8 cellular contexts compared by ENCODE assay signal in the genomic region with DNA sequence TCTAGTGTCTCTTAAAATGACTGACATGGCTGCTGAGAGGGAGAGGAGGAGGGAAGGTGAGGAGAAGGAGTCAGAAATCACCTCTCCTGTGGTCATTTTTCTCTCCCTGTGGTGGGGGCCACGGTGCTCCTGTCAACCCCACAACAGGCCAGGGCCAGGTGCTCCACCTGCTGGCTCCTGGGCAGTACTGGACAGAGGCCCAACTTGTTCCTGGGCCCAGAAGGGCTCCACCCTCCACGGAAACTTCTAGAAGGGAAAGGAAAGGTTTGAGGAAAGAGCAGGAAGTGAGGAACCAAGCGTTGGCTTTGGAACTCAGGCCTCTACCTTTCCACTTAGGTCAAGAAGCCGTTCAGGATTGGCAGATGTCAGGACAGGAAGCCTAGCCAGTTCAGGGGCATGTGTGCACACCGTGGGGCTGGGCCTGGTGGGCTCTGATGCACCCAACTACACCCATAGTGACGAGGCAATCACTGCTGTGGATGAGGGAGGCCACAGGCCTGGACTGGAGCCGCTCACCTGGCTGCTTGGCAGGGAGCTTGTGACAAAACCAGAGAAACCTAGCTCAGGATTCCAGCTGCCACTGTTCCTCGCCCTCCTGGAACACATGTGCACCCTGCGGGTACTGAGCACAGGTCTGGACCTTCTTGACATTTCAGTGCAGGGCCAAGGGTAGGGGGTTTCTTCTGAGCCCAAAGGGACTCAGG. TPM values are rescaled to one million over a fixed set of nuclear protein-coding genes. Genes with fewer than 3 reads are reported as not detected.
DNase-seq lines count a peak whose midpoint lies in the region; FAIRE-seq and TF ChIP-seq lines count a peak whose summit lies in the region.

No MANE protein-coding gene starts in this region.

- no peak overlapping the region for H3K9ac ChIP-seq in H9 (ENCODE audit: extremely low read depth, insufficient read length, low read length)

- peak; percentile 6 for DNase-seq in CD1c-positive myeloid dendritic cell (ENCODE audit: extremely low spot score)
- DNase-seq in H9: peak; percentile 80
- DNase-seq in iPS-NIHi7 (ENCODE audit: extremely low spot score): peak; percentile 73
- DNase-seq in caudate nucleus (lab: John Stamatoyannopoulos, UW): no peak
- no peak for DNase-seq in DMS153 (lab: John Stamatoyannopoulos, UW)
- DNase-seq in frontal cortex (ENCODE audit: low spot score in 2 of 2): no peak
- DNase-seq in activated T-helper 2 cell treated with anti-CD3 and anti-CD28 coated beads, Interferon-gamma antibody, Interleukin-2, Interleukin-4, amounts not matched to agents 10 μg/mL and 5 μg/mL and 100 μg/mL, durations not matched to agents 14 hours and 24 hours and 36 hours (ENCODE audit: low spot score): no peak

- peak overlapping the region in 1 of 3 experiments; percentile 78; a peak in 2 of 7 replicates for H3K27ac Mint-ChIP-seq in H9
- H3K27ac Mint-ChIP-seq in activated T-helper 2 cell treated with anti-CD3 and anti-CD28 coated beads, Interferon-gamma antibody, Interleukin-2, Interleukin-4, amounts not matched to agents 10 μg/mL and 5 μg/mL and 100 μg/mL, durations not matched to agents 14 hours and 24 hours and 36 hours: no peak overlapping the region

- TF ChIP-seq CTCF in H9 (conservative IDR thresholded peaks at IDR 0.05): peak; percentile 80
- TF ChIP-seq CTCF in VCaP (conservative IDR thresholded peaks at IDR 0.05): peak; percentile 96

- H3K14ac ChIP-seq in H9 (ENCODE audit: insufficient read depth, low read length): no peak overlapping the region

- no peak overlapping the region for H4K91ac ChIP-seq in H9 (ENCODE audit: insufficient read length, low read depth, low read length)

- no peaks in the 10 kb centered on the region for H3K9me3 ChIP-seq in H9 (ENCODE audit: control insufficient read depth, low read depth, low read length)

- H3K4me1 Mint-ChIP-seq in H9: peaks cover 33 to 34% of the 10 kb centered on the region in 2 experiments
- H3K4me1 Mint-ChIP-seq in activated T-helper 2 cell treated with anti-CD3 and anti-CD28 coated beads, Interferon-gamma antibody, Interleukin-2, Interleukin-4, amounts not matched to agents 10 μg/mL and 5 μg/mL and 100 μg/mL, durations not matched to agents 14 hours and 24 hours and 36 hours (ENCODE audit: low read depth): no peaks in the 10 kb centered on the region

- H3T11ph ChIP-seq in H9 (ENCODE audit: low read length): no peak overlapping the region

- FAIRE-seq in frontal cortex (lab: Jason Lieb, UNC): no peak

- H3K23me2 ChIP-seq in H9 (ENCODE audit: insufficient read length, low read depth, low read length, poor library complexity, severe bottlenecking): no peaks in the 10 kb centered on the region

- no peak overlapping the region for H2BK15ac ChIP-seq in H9 (ENCODE audit: low read depth, low read length)

- H2BK120ac ChIP-seq in H9 (ENCODE audit: low read depth, low read length, poor library complexity, severe bottlenecking): no peak overlapping the region

- no peaks in the 10 kb centered on the region; the same call in 1 of the 2 replicates for H3K27me3 ChIP-seq in H9 (ENCODE audit: insufficient read depth, low read length)

- no peaks in the 10 kb centered on the region for H3K9me3 Mint-ChIP-seq in H9
- no peaks in the 10 kb centered on the region for H3K9me3 Mint-ChIP-seq in activated T-helper 2 cell treated with anti-CD3 and anti-CD28 coated beads, Interferon-gamma antibody, Interleukin-2, Interleukin-4, amounts not matched to agents 10 μg/mL and 5 μg/mL and 100 μg/mL, durations not matched to agents 14 hours and 24 hours and 36 hours

- H3K4me3 Mint-ChIP-seq in H9: no peak overlapping the region
- no peak overlapping the region for H3K4me3 Mint-ChIP-seq in activated T-helper 2 cell treated with anti-CD3 and anti-CD28 coated beads, Interferon-gamma antibody, Interleukin-2, Interleukin-4, amounts not matched to agents 10 μg/mL and 5 μg/mL and 100 μg/mL, durations not matched to agents 14 hours and 24 hours and 36 hours (ENCODE audit: low read depth)

- H3K27me3 Mint-ChIP-seq in H9 (ENCODE audit: low read depth): peaks cover 71% of the 10 kb centered on the region
- H3K27me3 Mint-ChIP-seq in activated T-helper 2 cell treated with anti-CD3 and anti-CD28 coated beads, Interferon-gamma antibody, Interleukin-2, Interleukin-4, amounts not matched to agents 10 μg/mL and 5 μg/mL and 100 μg/mL, durations not matched to agents 14 hours and 24 hours and 36 hours (ENCODE audit: low read depth): no peaks in the 10 kb centered on the region

- no peak overlapping the region for H3K23ac ChIP-seq in H9 (ENCODE audit: insufficient read length, low read depth, low read length)

- intact Hi-C loops in activated T-helper 2 cell treated with anti-CD3 and anti-CD28 coated beads, Interferon-gamma antibody, Interleukin-2, Interleukin-4, amounts not matched to agents 10 μg/mL and 5 μg/mL and 100 μg/mL, durations not matched to agents 14 hours and 24 hours and 36 hours (cut with micrococcal nuclease): no loop called here

- peaks cover 0 to 7% (median 0%) of the 10 kb centered on the region in 3 experiments; a peak in 2 of 7 replicates for H3K36me3 Mint-ChIP-seq in H9 (ENCODE audit: insufficient read depth in 1 of 3, low read depth in 3 of 3)
- H3K36me3 Mint-ChIP-seq in activated T-helper 2 cell treated with anti-CD3 and anti-CD28 coated beads, Interferon-gamma antibody, Interleukin-2, Interleukin-4, amounts not matched to agents 10 μg/mL and 5 μg/mL and 100 μg/mL, durations not matched to agents 14 hours and 24 hours and 36 hours (ENCODE audit: low read depth): no peaks in the 10 kb centered on the region

- no peaks in the 10 kb centered on the region for H3K4me1 ChIP-seq in H9 (ENCODE audit: insufficient read depth, low read length)

- no peaks in the 10 kb centered on the region for H3K79me1 ChIP-seq in H9 (ENCODE audit: insufficient read depth, low read depth, low read length, poor library complexity, severe bottlenecking)

- H2AK5ac ChIP-seq in H9 (ENCODE audit: insufficient read length, low read length): no peak overlapping the region

- no peak overlapping the region for H2BK5ac ChIP-seq in H9 (ENCODE audit: insufficient read length, low read length)

- no peak overlapping the region for H2BK12ac ChIP-seq in H9 (ENCODE audit: insufficient read length, low read depth, low read length)

- WGBS in H9 (ENCODE audit: extremely low coverage, insufficient read length, low lambda C conversion rate): no CpG with 5 or more reads among the region's 9 CpGs

- no peak overlapping the region for H3K18ac ChIP-seq in H9 (ENCODE audit: insufficient read length, low read depth, low read length)

- H3K27ac ChIP-seq in H9 (ENCODE audit: insufficient read length, low read depth, low read length) (no peak overlapping the region), VCaP (peak overlapping the region; percentile 43; the same call in 1 of the 2 replicates), caudate nucleus (ENCODE audit: low read depth, low read length) (no peak overlapping the region)

- no peak overlapping the region for H2BK20ac ChIP-seq in H9 (ENCODE audit: low read depth, low read length, poor library complexity, severe bottlenecking)

- no peaks in the 10 kb centered on the region for H3K79me2 ChIP-seq in H9 (ENCODE audit: insufficient read depth, low read length)

- H3K56ac ChIP-seq in H9 (ENCODE audit: insufficient read length, low read depth, low read length): no peak overlapping the region

- H4K20me1 ChIP-seq in H9 (ENCODE audit: control insufficient read depth, insufficient read depth, insufficient read length): no peaks in the 10 kb centered on the region

- H4K5ac ChIP-seq in H9 (ENCODE audit: insufficient read length, low read depth, low read length): no peak overlapping the region

- H2AFZ ChIP-seq in H9 (ENCODE audit: low read length): no peak overlapping the region

- H3K4me2 ChIP-seq in H9 (ENCODE audit: insufficient read depth, insufficient read length, low read length): no peak overlapping the region

- H3K4ac ChIP-seq in H9 (ENCODE audit: low read depth, low read length): no peak overlapping the region

- no peak overlapping the region for H4K8ac ChIP-seq in H9 (replicated peaks; ENCODE audit: insufficient read length, low read depth, low read length)

RNA-seq across cellular contexts. Expression of gene WNT3, which starts 36.1 kb away (rescaled TPM):
- total RNA-seq in H9 (2021) (22.4 and 22.7 TPM in 2 replicates), frontal cortex (6.1 TPM)
- 0.07 TPM in 1 of 2 replicates, not detected in the other for total RNA-seq in activated T-helper 2 cell treated with anti-CD3 and anti-CD28 coated beads, Interferon-gamma antibody, Interleukin-2, Interleukin-4, amounts not matched to agents 10 μg/mL and 5 μg/mL and 100 μg/mL, durations not matched to agents 14 hours and 24 hours and 36 hours

Comparison
In these comparisons a context has a peak if more than half of its experiments do, and no peak if none do; other contexts are left out.
1. DNase-seq: peak in CD1c-positive myeloid dendritic cell (single experiment), H9 (single experiment) and iPS-NIHi7 (single experiment); none in caudate nucleus (0 of 61), DMS153 (single experiment), frontal cortex (0 of 2) and activated T-helper 2 cell treated with anti-CD3 and anti-CD28 coated beads, Interferon-gamma antibody, Interleukin-2, Interleukin-4, amounts not matched to agents 10 μg/mL and 5 μg/mL and 100 μg/mL, durations not matched to agents 14 hours and 24 hours and 36 hours (single experiment).